Comparison of ENCODE assay signal across 1 cellular context in genomic region chr4:152530600-152530999, GRCh38.
TF ChIP-seq lines count a peak whose summit lies in the region.

No MANE protein-coding gene starts in this region.

TF ChIP-seq in GM12878, 131 proteins besides CTCF, POLR2A, EP300 and RAD21 (continued from another document and continues in another):
- 0 out of 2 replicates have a peak, but pooled peaks have one; percentile 57 for TF ChIP-seq NKRF (conservative IDR thresholded peaks at IDR 0.05)
- TF ChIP-seq E4F1 (IDR thresholded peaks at IDR 0.05; ENCODE audit: borderline replicate concordance, partially characterized antibody), result no peak
- TF ChIP-seq MXI1 (IDR thresholded peaks at IDR 0.05; ENCODE audit: low read depth, low read length), result no peak
- TF ChIP-seq NRF1 (conservative IDR thresholded peaks at IDR 0.05; ENCODE audit: low read depth, low read length), result no peak
- no peak for TF ChIP-seq GABPA (IDR thresholded peaks at IDR 0.05; ENCODE audit: low read depth)
- no peak for TF ChIP-seq GATAD2B (conservative IDR thresholded peaks at IDR 0.05; ENCODE audit: low read depth)
- no peak for TF ChIP-seq SREBF2 (IDR thresholded peaks at IDR 0.05; ENCODE audit: low read length)
- TF ChIP-seq CEBPB (IDR thresholded peaks at IDR 0.05; ENCODE audit: borderline replicate concordance in 1 of 2, low read depth in 2 of 2, low read length in 2 of 2), result no peak
- TF ChIP-seq IRF4 (IDR thresholded peaks at IDR 0.05; ENCODE audit: low read depth, low read length), result no peak
- no peak for TF ChIP-seq POU2F2 (IDR thresholded peaks at IDR 0.05; ENCODE audit: borderline replicate concordance, low read depth, low read length)
- TF ChIP-seq ZBTB11 (CRISPR knock-in tag; IDR thresholded peaks at IDR 0.05), result no peak
- TF ChIP-seq ZNF217 (IDR thresholded peaks at IDR 0.05), result no peak; the same call in 1 of the 2 replicates
- TF ChIP-seq EGR1 (IDR thresholded peaks at IDR 0.05; ENCODE audit: borderline replicate concordance in 1 of 2, low read depth in 2 of 2, low read length in 2 of 2), result no peak
- TF ChIP-seq PAX8 (IDR thresholded peaks at IDR 0.05), result no peak
- no peak for TF ChIP-seq BMI1 (IDR thresholded peaks at IDR 0.05; ENCODE audit: borderline replicate concordance)
- no peak for TF ChIP-seq PRDM15 (CRISPR knock-in tag; IDR thresholded peaks at IDR 0.05)
- no peak for TF ChIP-seq RCOR1 (conservative IDR thresholded peaks at IDR 0.05; ENCODE audit: low read depth, low read length)
- peak; percentile 50; the same call in 1 of the 2 replicates for TF ChIP-seq MAX (IDR thresholded peaks at IDR 0.05; ENCODE audit: low read depth, low read length)
- no peak for TF ChIP-seq PAX5 (IDR thresholded peaks at IDR 0.05; ENCODE audit: borderline replicate concordance, low read depth, low read length)
- no peak for TF ChIP-seq ZSCAN29 (IDR thresholded peaks at IDR 0.05)
- no peak for TF ChIP-seq SMAD5 (IDR thresholded peaks at IDR 0.05; ENCODE audit: low read depth)
- TF ChIP-seq ZNF622 (IDR thresholded peaks at IDR 0.05), result no peak
- TF ChIP-seq TAF1 (IDR thresholded peaks at IDR 0.05; ENCODE audit: borderline replicate concordance, low read depth, low read length), result no peak
- TF ChIP-seq RAD51 (IDR thresholded peaks at IDR 0.05), result peak; percentile 68
- TF ChIP-seq STAT1 (conservative IDR thresholded peaks at IDR 0.05), result no peak
- 0 out of 2 replicates have a peak, but pooled peaks have one; percentile 36 for TF ChIP-seq ZNF24 (IDR thresholded peaks at IDR 0.05)
- TF ChIP-seq KLF5 (IDR thresholded peaks at IDR 0.05; ENCODE audit: partially characterized antibody), result no peak
- no peak for TF ChIP-seq SUZ12 (IDR thresholded peaks at IDR 0.05; ENCODE audit: unreplicated experiment)
- no peak for TF ChIP-seq HDAC6 (IDR thresholded peaks at IDR 0.05; ENCODE audit: unreplicated experiment)
- no peak for TF ChIP-seq POLR2AphosphoS5 (IDR thresholded peaks at IDR 0.05; ENCODE audit: low read length)
- no peak for TF ChIP-seq CBFB (IDR thresholded peaks at IDR 0.05; ENCODE audit: low read depth)
- TF ChIP-seq ATF3 (IDR thresholded peaks at IDR 0.05; ENCODE audit: borderline replicate concordance, extremely low read depth, low read depth, low read length), result no peak
- TF ChIP-seq BACH1 (IDR thresholded peaks at IDR 0.05; ENCODE audit: borderline replicate concordance), result no peak
- no peak for TF ChIP-seq IRF5 (IDR thresholded peaks at IDR 0.05; ENCODE audit: borderline replicate concordance)
- no peak for TF ChIP-seq CHD4 (IDR thresholded peaks at IDR 0.05)
- TF ChIP-seq SKIL (IDR thresholded peaks at IDR 0.05; ENCODE audit: low read depth, poor library complexity, severe bottlenecking), result peak; percentile 30
- TF ChIP-seq RBBP5 (conservative IDR thresholded peaks at IDR 0.05), result no peak
- no peak for TF ChIP-seq JUND (IDR thresholded peaks at IDR 0.05; ENCODE audit: low read depth, low read length)
- no peak for TF ChIP-seq E2F8 (IDR thresholded peaks at IDR 0.05; ENCODE audit: low read depth, partially characterized antibody)
- TF ChIP-seq TCF7 (IDR thresholded peaks at IDR 0.05; ENCODE audit: borderline replicate concordance), result no peak
- no peak for TF ChIP-seq BCL3 (IDR thresholded peaks at IDR 0.05; ENCODE audit: borderline replicate concordance, insufficient read depth, low read depth, low read length, poor library complexity, severe bottlenecking)
